In genomic region chr14:96502621-96503251, GRCh38 we compare ENCODE assay signal across 1 cellular context.
TF ChIP-seq lines count a peak whose summit lies in the region.

No MANE protein-coding gene starts in this region.

TF ChIP-seq in GM12878, 131 proteins besides CTCF, POLR2A, EP300 and RAD21 (continued from another document):
- peak; percentile 42; the same call in 1 of the 2 replicates for TF ChIP-seq ZBTB11 (CRISPR knock-in tag; IDR thresholded peaks at IDR 0.05)
- TF ChIP-seq NR2F1 (conservative IDR thresholded peaks at IDR 0.05) = peak; percentile 62
- no peak for TF ChIP-seq BCLAF1 (IDR thresholded peaks at IDR 0.05)
- TF ChIP-seq MLLT1 (IDR thresholded peaks at IDR 0.05) = 0 out of 2 replicates have a peak, but pooled peaks have one; percentile 42
- 0 out of 2 replicates have a peak, but pooled peaks have one; percentile 18 for TF ChIP-seq ZNF217 (IDR thresholded peaks at IDR 0.05)
- peak; percentile 50; the same call in 1 of the 2 replicates for TF ChIP-seq ZBTB40 (IDR thresholded peaks at IDR 0.05; ENCODE audit: borderline replicate concordance)
- no peak for TF ChIP-seq NBN (IDR thresholded peaks at IDR 0.05)
- no peak for TF ChIP-seq BRCA1 (IDR thresholded peaks at IDR 0.05; ENCODE audit: low read depth, low read length)
- no peak for TF ChIP-seq RBBP5 (conservative IDR thresholded peaks at IDR 0.05)
- TF ChIP-seq SPI1 (IDR thresholded peaks at IDR 0.05; ENCODE audit: borderline replicate concordance, insufficient read depth, low read depth, low read length) = peak; percentile 48; the same call in 1 of the 2 replicates
- peak; percentile 72 for TF ChIP-seq GABPA (IDR thresholded peaks at IDR 0.05; ENCODE audit: low read depth)
- TF ChIP-seq USF1 (IDR thresholded peaks at IDR 0.05; ENCODE audit: borderline replicate concordance, extremely low read length, insufficient read depth, low read depth, low read length) = peak; percentile 18
- peak; percentile 27 to 72; a peak in 2 of 4 replicates for TF ChIP-seq BHLHE40 (IDR thresholded peaks at IDR 0.05; ENCODE audit: borderline replicate concordance in 1 of 2, low read depth in 2 of 2, low read length in 1 of 2)
